Comparison of ENCODE assay signal across 1 cellular context in the genomic region with DNA sequence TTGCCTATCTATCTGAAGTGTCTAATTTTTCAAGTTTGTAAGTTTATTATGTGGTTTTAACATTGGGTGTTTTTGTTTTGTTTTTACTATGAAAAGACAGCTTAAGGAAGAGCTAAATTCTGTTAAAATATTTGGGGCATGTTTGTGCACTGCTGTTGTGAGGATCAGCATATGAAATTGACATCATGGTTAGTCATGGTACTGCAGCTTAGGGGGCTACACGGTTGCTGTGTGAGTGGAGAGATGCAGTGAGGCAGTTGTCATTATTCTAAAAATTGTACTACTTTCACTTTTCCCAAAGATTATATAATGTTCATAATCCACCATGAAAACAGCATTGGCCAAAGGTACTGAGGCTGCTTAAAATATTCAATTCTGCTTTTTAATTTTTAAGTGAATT.
TF ChIP-seq lines count a peak whose summit lies in the region.

No MANE protein-coding gene starts in this region.

TF ChIP-seq in IMR-90, 13 proteins besides CTCF, POLR2A, EP300 and RAD21:
- TF ChIP-seq MAFK (IDR thresholded peaks at IDR 0.05; ENCODE audit: low read depth, low read length) (no peak), FOS (IDR thresholded peaks at IDR 0.05; ENCODE audit: low read depth, low read length) (no peak), BHLHE40 (IDR thresholded peaks at IDR 0.05; ENCODE audit: low read depth, low read length) (no peak)
